In the genomic region with DNA sequence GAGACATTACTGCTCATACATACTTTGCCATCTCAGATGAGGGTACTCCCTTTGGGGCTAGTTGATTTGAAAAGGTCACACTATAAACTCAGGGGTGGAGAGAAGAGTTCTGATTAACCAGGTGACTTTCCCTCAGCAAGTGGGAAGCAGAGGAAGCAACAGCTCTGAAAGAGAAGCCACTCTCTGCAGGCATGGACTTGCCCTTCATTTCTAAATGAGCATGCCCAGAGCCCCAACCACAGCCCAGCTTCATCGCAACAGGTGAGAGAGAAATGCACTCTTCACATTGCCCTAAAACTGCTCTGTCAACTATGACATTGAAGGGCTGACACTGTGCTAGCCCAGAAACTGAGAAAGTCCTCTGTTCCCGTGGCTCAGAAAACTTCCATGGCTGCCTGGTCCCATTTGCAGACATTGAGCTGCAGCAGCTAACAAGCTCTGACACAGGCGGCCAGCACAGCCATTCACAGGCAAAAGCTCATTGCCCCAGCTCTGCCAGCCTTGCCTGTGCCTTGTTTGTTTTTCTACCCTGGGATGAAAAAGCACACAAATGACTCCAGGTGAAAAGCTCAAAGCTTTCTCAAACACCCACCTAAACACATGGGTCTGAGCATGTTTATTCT, we compare ENCODE assay signal across 1 cellular context.
TF ChIP-seq lines count a peak whose summit lies in the region.

No MANE protein-coding gene starts in this region.

TF ChIP-seq in GM23338, 12 proteins besides CTCF, POLR2A, EP300 and RAD21 (continued from another document):
- TF ChIP-seq, protein P1, sequence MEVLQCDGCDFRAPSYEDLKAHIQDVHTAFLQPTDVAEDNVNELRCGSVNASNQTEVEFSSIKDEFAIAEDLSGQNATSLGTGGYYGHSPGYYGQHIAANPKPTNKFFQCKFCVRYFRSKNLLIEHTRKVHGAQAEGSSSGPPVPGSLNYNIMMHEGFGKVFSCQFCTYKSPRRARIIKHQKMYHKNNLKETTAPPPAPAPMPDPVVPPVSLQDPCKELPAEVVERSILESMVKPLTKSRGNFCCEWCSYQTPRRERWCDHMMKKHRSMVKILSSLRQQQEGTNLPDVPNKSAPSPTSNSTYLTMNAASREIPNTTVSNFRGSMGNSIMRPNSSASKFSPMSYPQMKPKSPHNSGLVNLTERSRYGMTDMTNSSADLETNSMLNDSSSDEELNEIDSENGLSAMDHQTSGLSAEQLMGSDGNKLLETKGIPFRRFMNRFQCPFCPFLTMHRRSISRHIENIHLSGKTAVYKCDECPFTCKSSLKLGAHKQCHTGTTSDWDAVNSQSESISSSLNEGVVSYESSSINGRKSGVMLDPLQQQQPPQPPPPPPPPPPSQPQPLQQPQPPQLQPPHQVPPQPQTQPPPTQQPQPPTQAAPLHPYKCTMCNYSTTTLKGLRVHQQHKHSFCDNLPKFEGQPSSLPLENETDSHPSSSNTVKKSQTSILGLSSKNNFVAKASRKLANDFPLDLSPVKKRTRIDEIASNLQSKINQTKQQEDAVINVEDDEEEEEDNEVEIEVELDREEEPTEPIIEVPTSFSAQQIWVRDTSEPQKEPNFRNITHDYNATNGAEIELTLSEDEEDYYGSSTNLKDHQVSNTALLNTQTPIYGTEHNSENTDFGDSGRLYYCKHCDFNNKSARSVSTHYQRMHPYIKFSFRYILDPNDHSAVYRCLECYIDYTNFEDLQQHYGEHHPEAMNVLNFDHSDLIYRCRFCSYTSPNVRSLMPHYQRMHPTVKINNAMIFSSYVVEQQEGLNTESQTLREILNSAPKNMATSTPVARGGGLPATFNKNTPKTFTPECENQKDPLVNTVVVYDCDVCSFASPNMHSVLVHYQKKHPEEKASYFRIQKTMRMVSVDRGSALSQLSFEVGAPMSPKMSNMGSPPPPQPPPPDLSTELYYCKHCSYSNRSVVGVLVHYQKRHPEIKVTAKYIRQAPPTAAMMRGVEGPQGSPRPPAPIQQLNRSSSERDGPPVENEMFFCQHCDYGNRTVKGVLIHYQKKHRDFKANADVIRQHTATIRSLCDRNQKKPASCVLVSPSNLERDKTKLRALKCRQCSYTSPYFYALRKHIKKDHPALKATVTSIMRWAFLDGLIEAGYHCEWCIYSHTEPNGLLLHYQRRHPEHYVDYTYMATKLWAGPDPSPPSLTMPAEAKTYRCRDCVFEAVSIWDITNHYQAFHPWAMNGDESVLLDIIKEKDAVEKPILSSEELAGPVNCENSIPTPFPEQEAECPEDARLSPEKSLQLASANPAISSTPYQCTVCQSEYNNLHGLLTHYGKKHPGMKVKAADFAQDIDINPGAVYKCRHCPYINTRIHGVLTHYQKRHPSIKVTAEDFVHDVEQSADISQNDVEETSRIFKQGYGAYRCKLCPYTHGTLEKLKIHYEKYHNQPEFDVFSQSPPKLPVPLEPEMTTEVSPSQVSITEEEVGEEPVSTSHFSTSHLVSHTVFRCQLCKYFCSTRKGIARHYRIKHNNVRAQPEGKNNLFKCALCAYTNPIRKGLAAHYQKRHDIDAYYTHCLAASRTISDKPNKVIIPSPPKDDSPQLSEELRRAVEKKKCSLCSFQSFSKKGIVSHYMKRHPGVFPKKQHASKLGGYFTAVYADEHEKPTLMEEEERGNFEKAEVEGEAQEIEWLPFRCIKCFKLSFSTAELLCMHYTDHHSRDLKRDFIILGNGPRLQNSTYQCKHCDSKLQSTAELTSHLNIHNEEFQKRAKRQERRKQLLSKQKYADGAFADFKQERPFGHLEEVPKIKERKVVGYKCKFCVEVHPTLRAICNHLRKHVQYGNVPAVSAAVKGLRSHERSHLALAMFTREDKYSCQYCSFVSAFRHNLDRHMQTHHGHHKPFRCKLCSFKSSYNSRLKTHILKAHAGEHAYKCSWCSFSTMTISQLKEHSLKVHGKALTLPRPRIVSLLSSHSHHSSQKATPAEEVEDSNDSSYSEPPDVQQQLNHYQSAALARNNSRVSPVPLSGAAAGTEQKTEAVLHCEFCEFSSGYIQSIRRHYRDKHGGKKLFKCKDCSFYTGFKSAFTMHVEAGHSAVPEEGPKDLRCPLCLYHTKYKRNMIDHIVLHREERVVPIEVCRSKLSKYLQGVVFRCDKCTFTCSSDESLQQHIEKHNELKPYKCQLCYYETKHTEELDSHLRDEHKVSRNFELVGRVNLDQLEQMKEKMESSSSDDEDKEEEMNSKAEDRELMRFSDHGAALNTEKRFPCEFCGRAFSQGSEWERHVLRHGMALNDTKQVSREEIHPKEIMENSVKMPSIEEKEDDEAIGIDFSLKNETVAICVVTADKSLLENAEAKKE (CRISPR knock-in tag; IDR thresholded peaks at IDR 0.05), result no peak
- TF ChIP-seq POLR2AphosphoS5 (IDR thresholded peaks at IDR 0.05; ENCODE audit: low read depth), result no peak
- TF ChIP-seq ZNF331 (CRISPR knock-in tag; IDR thresholded peaks at IDR 0.05; ENCODE audit: low read depth), result no peak
- no peak for TF ChIP-seq NANOG (IDR thresholded peaks at IDR 0.05; ENCODE audit: borderline replicate concordance)
- TF ChIP-seq STAT1 (IDR thresholded peaks at IDR 0.05; ENCODE audit: unreplicated experiment), result no peak
- TF ChIP-seq, protein P2, sequence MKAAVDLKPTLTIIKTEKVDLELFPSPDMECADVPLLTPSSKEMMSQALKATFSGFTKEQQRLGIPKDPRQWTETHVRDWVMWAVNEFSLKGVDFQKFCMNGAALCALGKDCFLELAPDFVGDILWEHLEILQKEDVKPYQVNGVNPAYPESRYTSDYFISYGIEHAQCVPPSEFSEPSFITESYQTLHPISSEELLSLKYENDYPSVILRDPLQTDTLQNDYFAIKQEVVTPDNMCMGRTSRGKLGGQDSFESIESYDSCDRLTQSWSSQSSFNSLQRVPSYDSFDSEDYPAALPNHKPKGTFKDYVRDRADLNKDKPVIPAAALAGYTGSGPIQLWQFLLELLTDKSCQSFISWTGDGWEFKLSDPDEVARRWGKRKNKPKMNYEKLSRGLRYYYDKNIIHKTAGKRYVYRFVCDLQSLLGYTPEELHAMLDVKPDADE (IDR thresholded peaks at IDR 0.05), result no peak
- no peak for TF ChIP-seq REST (IDR thresholded peaks at IDR 0.05; ENCODE audit: unreplicated experiment)
- TF ChIP-seq EZH2 (IDR thresholded peaks at IDR 0.05; ENCODE audit: low read depth, unreplicated experiment), result no peak
- TF ChIP-seq EZH2phosphoT487 (IDR thresholded peaks at IDR 0.05; ENCODE audit: unreplicated experiment), result no peak
TF ChIP-seq in GM23338: peak in this region for 0.
